In genomic region chr12:58171914-58172313, GRCh38 we compare ENCODE assay signal across 15 cellular contexts.
DNase-seq lines count a peak whose midpoint lies in the region; ATAC-seq and TF ChIP-seq lines count a peak whose summit lies in the region.
"Had no signal": no experiment of that assay in that cellular context is flagged by ENCODE, and none has a peak within 500 bp of the region (broad histone marks: within the 10 kb centered on the region; RNA-seq: fewer than 3 reads in every experiment).

No MANE protein-coding gene starts in this region.

- H3K4me3 ChIP-seq in GM23248 (no peak overlapping the region), astrocyte of the cerebellum (ENCODE audit: low read depth, low read length) (no peak overlapping the region)

- H3K9me3 ChIP-seq in GM23248 (ENCODE audit: low read depth) = no peaks in the 10 kb centered on the region

- no peak overlapping the region for H2AFZ ChIP-seq in GM23248

- H3K27me3 ChIP-seq in GM23248 (replicated peaks; ENCODE audit: insufficient read depth) = no peaks in the 10 kb centered on the region
- H3K27me3 ChIP-seq: brain microvascular endothelial cell had no signal

- WGBS in GM23248 (ENCODE audit: low coverage in 1 of 2, low lambda C conversion rate in 2 of 2, missing lambda C conversion rate in 2 of 2), 2 experiments = 21 to 35% methylated on average over 2 of the region's 2 CpGs

- H3K27ac ChIP-seq in GM23248 = no peak overlapping the region
- H3K27ac ChIP-seq: brain microvascular endothelial cell had no signal

- TF ChIP-seq CTCF in astrocyte of the cerebellum (IDR thresholded peaks at IDR 0.05; ENCODE audit: low read depth, low read length, missing control alignments) = no peak

- H3K9me2 ChIP-seq in GM23248 (ENCODE audit: insufficient read depth) = no peaks in the 10 kb centered on the region

- no peak overlapping the region for H3K9ac ChIP-seq in GM23248

- no peaks in the 10 kb centered on the region for H3F3A ChIP-seq in GM23248 (ENCODE audit: insufficient read depth)

- H3K36me3 ChIP-seq in GM23248 (ENCODE audit: low read depth) = no peaks in the 10 kb centered on the region
- H3K36me3 ChIP-seq: brain microvascular endothelial cell had no signal

- ATAC-seq in HG02678 (IDR thresholded peaks at IDR 0.05; ENCODE audit: unreplicated experiment) = no peak
- no peak for ATAC-seq in GM21619 (IDR thresholded peaks at IDR 0.05; ENCODE audit: unreplicated experiment)
- ATAC-seq: natural killer cell treated with Interleukin-12 subunit alpha and Interleukin-12 subunit beta and Interleukin-15 and Interleukin-18, amount 100 ng/mL, for 72 hours had no signal

- no peaks in the 10 kb centered on the region for H4K20me1 ChIP-seq in GM23248 (ENCODE audit: insufficient read depth)

- no peaks in the 10 kb centered on the region for H3K4me1 ChIP-seq in GM23248 (ENCODE audit: insufficient read depth)

- DNase-seq in GM23248 (peak; percentile 15), astrocyte of the cerebellum (ENCODE audit: low read depth) (peak; percentile 32), fibroblast of the conjunctiva (ENCODE audit: low read depth) (peak; percentile 70), renal cortical epithelial cell (ENCODE audit: low read depth) (peak; percentile 44), cerebellar cortex (ENCODE audit: low spot score) (no peak), NCI-H2196 (lab: John Stamatoyannopoulos, UW; ENCODE audit: unreplicated experiment) (no peak)
- DNase-seq: activated CD4-positive, alpha-beta T cell treated with anti-CD3 and anti-CD28 coated beads, Interleukin-2, amount 50 U/mL, for 48 hours; brain microvascular endothelial cell; endodermal cell; hippocampal formation; SIG-M5; T1000 had no signal

- H3K79me2 ChIP-seq in GM23248 (ENCODE audit: insufficient read depth) = no peaks in the 10 kb centered on the region

- in situ Hi-C loops in GM23248 (cut with MboI) (no loop called here), astrocyte of the cerebellum (cut with HindIII; ENCODE audit: low sequenced_read_pairs) (no loop called here)

- no peak overlapping the region for H3K4me2 ChIP-seq in GM23248 (ENCODE audit: unreplicated experiment)

Comparison
In these comparisons a context has a peak if more than half of its experiments do, and no peak if none do; other contexts are left out.
1. DNase-seq: peak in GM23248 (single experiment), astrocyte of the cerebellum (single experiment), fibroblast of the conjunctiva (single experiment) and renal cortical epithelial cell (single experiment); none in cerebellar cortex (single experiment) and NCI-H2196 (single experiment).